ENCODE assay signal across 8 cellular contexts in the genomic region with DNA sequence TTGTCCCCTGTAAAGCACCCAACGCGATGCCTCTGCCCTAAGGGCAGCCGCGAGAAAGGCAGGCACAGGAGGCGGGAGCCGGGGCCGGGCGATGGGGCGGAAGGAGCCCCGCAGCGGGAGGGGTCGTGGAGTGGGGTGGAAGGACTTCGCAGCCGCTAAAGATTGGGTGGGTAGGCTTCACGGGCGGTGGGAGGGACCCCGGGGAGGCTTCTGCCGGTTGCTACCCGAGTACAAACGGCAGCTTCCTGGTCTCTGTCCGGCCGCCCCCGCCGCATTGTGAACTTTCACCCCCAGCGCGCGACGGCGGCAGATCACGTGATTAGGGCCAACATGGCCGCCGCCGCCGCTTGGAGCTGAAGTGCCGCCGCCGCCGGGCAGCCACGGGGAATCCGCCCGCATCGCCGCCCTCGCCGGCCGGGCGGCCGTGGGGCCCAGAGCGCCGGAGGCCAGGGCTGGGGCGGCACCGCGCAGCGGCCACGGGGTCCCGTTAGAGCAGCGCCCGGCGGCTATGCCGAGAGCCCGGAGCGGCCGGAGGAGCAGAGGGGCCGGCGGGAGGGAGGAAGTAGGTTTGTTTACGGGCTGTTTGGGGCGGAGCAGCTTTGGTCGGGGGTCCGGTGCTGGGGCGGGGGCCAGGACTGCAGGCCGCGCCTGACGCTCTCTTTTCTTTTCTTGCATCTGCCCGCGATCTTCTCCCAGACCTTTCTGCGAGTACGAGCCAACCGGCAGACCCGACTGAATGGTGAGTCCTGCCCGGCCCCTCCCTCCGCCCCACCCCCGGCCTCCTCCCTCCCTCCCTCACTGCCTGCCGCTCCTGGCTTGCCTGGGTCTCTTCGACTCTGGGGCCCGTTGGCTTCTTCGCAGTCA. TPM values are rescaled to one million over a fixed set of nuclear protein-coding genes. Genes with fewer than 3 reads are reported as not detected.
DNase-seq lines count a peak whose midpoint lies in the region; ATAC-seq and TF ChIP-seq lines count a peak whose summit lies in the region.

No MANE protein-coding gene starts in this region.

- peak overlapping the region; percentile 62 to 92 for H3K9ac ChIP-seq in liver (ENCODE audit: low read depth in 1 of 2, low read length in 2 of 2)

- H3K9me3 ChIP-seq in liver (ENCODE audit: control insufficient read depth in 4 of 4, low read length in 3 of 4), result no peaks in the 10 kb centered on the region

- H3K27ac Mint-ChIP-seq in dendritic cell treated with granulocyte-macrophage colony-stimulating factor and Interleukin-4, amounts not matched to agents 40 ng/mL and 50 ng/mL, for 4 days, result peak overlapping the region; percentile 97

- H3K4me1 ChIP-seq in liver (ENCODE audit: control insufficient read depth in 4 of 4, insufficient read depth in 4 of 4, low read length in 3 of 4), result peaks cover 3 to 20% (median 13%) of the 10 kb centered on the region in 4 donors

- peaks cover 54% of the 10 kb centered on the region for H3K4me1 Mint-ChIP-seq in dendritic cell treated with granulocyte-macrophage colony-stimulating factor and Interleukin-4, amounts not matched to agents 40 ng/mL and 50 ng/mL, for 4 days (ENCODE audit: low read depth)

- peak overlapping the region; percentile 88 for H3K4me3 Mint-ChIP-seq in dendritic cell treated with granulocyte-macrophage colony-stimulating factor and Interleukin-4, amounts not matched to agents 40 ng/mL and 50 ng/mL, for 4 days

- intact Hi-C loops in dendritic cell treated with granulocyte-macrophage colony-stimulating factor and Interleukin-4, amounts not matched to agents 40 ng/mL and 50 ng/mL, for 4 days (cut with micrococcal nuclease), result no loop called here

- H3K36me3 ChIP-seq in liver (ENCODE audit: control insufficient read depth in 4 of 4, insufficient read depth in 3 of 4, low read depth in 1 of 4, low read length in 3 of 4), result peaks cover 11 to 21% (median 16%) of the 10 kb centered on the region in 4 donors

- no peaks in the 10 kb centered on the region for H3K27me3 Mint-ChIP-seq in dendritic cell treated with granulocyte-macrophage colony-stimulating factor and Interleukin-4, amounts not matched to agents 40 ng/mL and 50 ng/mL, for 4 days

- WGBS in liver, result under 1% methylated on average over 86 of the region's 86 CpGs

- H3K36me3 Mint-ChIP-seq in dendritic cell treated with granulocyte-macrophage colony-stimulating factor and Interleukin-4, amounts not matched to agents 40 ng/mL and 50 ng/mL, for 4 days (ENCODE audit: low read depth), result peaks cover 46% of the 10 kb centered on the region

- ATAC-seq in GM19043 (IDR thresholded peaks at IDR 0.05; ENCODE audit: low read depth, unreplicated experiment) (peak; percentile 60), HG03342 (IDR thresholded peaks at IDR 0.05; ENCODE audit: unreplicated experiment) (peak; percentile 69)

- no peaks in the 10 kb centered on the region for H3K9me3 Mint-ChIP-seq in dendritic cell treated with granulocyte-macrophage colony-stimulating factor and Interleukin-4, amounts not matched to agents 40 ng/mL and 50 ng/mL, for 4 days

- peak; percentile 57 for DNase-seq in AG09319 (ENCODE audit: extremely low read depth, low read depth)
- peak; percentile 69 for DNase-seq in NCI-H510A treated with DMSO at 0.1 percent for 48 hours (lab: John Stamatoyannopoulos, UW)
- DNase-seq in activated CD4-positive, alpha-beta T cell treated with anti-CD3 and anti-CD28 coated beads, Interleukin-2, amount 50 U/mL, for 24 hours (ENCODE audit: low read depth in 1 of 2, low spot score in 1 of 2), result peak; percentile 82 to 86
- peak; percentile 93 for DNase-seq in stimulated activated CD4-positive, alpha-beta T cell treated with anti-CD3 and anti-CD28 coated beads, Interleukin-4, amount 100 ng/mL, for 1 hour

- TF ChIP-seq CTCF in AG09319 (IDR thresholded peaks at IDR 0.05; ENCODE audit: low read depth, low read length), result no peak
- peak; percentile 7 for TF ChIP-seq CTCF in liver (IDR thresholded peaks at IDR 0.05; ENCODE audit: low read depth, low read length, missing input control)

- H3K27me3 ChIP-seq in liver (ENCODE audit: control insufficient read depth in 4 of 4, insufficient read depth in 4 of 4, low read length in 3 of 4), result no peaks in the 10 kb centered on the region

- peak overlapping the region; percentile 71 to 89 for H3K27ac ChIP-seq in liver (ENCODE audit: low read depth in 1 of 2, low read length in 2 of 2)

- TF ChIP-seq RAD21 in liver (IDR thresholded peaks at IDR 0.05), result no peak

- H3K4me3 ChIP-seq in liver (ENCODE audit: low read depth in 1 of 3, low read length in 3 of 3), result peak overlapping the region; percentile 74 to 79 (median 77)

TF ChIP-seq in liver, 16 proteins besides CTCF, POLR2A, EP300 and RAD21:
- TF ChIP-seq FOXA1 (IDR thresholded peaks at IDR 0.05) (no peak), YY1 (IDR thresholded peaks at IDR 0.05) (peak; percentile 97), SP1 (IDR thresholded peaks at IDR 0.05) (no peak), JUND (IDR thresholded peaks at IDR 0.05) (no peak), RXRA (IDR thresholded peaks at IDR 0.05) (peak in 1 of 2 donors; percentile 36), GABPA (IDR thresholded peaks at IDR 0.05 in 1 of 2, conservative IDR thresholded peaks at IDR 0.05 in 1 of 2) (peak in 1 of 2 donors; percentile 7), EGR1 (IDR thresholded peaks at IDR 0.05; ENCODE audit: low read depth in 2 of 2) (peak; percentile 75 to 77), FOXA2 (IDR thresholded peaks at IDR 0.05) (no peak), HNF4A (conservative IDR thresholded peaks at IDR 0.05) (peak in 1 of 2 donors; percentile 43), NR2F2 (IDR thresholded peaks at IDR 0.05) (peak; percentile 44), TAF1 (conservative IDR thresholded peaks at IDR 0.05) (no peak)
- TF ChIP-seq, protein P1, sequence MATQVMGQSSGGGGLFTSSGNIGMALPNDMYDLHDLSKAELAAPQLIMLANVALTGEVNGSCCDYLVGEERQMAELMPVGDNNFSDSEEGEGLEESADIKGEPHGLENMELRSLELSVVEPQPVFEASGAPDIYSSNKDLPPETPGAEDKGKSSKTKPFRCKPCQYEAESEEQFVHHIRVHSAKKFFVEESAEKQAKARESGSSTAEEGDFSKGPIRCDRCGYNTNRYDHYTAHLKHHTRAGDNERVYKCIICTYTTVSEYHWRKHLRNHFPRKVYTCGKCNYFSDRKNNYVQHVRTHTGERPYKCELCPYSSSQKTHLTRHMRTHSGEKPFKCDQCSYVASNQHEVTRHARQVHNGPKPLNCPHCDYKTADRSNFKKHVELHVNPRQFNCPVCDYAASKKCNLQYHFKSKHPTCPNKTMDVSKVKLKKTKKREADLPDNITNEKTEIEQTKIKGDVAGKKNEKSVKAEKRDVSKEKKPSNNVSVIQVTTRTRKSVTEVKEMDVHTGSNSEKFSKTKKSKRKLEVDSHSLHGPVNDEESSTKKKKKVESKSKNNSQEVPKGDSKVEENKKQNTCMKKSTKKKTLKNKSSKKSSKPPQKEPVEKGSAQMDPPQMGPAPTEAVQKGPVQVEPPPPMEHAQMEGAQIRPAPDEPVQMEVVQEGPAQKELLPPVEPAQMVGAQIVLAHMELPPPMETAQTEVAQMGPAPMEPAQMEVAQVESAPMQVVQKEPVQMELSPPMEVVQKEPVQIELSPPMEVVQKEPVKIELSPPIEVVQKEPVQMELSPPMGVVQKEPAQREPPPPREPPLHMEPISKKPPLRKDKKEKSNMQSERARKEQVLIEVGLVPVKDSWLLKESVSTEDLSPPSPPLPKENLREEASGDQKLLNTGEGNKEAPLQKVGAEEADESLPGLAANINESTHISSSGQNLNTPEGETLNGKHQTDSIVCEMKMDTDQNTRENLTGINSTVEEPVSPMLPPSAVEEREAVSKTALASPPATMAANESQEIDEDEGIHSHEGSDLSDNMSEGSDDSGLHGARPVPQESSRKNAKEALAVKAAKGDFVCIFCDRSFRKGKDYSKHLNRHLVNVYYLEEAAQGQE (IDR thresholded peaks at IDR 0.05), result no peak
- TF ChIP-seq, protein P2, sequence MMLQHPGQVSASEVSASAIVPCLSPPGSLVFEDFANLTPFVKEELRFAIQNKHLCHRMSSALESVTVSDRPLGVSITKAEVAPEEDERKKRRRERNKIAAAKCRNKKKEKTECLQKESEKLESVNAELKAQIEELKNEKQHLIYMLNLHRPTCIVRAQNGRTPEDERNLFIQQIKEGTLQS (IDR thresholded peaks at IDR 0.05), result no peak
- TF ChIP-seq, protein P3, sequence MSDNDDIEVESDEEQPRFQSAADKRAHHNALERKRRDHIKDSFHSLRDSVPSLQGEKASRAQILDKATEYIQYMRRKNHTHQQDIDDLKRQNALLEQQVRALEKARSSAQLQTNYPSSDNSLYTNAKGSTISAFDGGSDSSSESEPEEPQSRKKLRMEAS (IDR thresholded peaks at IDR 0.05), result no peak
- TF ChIP-seq, protein P4, sequence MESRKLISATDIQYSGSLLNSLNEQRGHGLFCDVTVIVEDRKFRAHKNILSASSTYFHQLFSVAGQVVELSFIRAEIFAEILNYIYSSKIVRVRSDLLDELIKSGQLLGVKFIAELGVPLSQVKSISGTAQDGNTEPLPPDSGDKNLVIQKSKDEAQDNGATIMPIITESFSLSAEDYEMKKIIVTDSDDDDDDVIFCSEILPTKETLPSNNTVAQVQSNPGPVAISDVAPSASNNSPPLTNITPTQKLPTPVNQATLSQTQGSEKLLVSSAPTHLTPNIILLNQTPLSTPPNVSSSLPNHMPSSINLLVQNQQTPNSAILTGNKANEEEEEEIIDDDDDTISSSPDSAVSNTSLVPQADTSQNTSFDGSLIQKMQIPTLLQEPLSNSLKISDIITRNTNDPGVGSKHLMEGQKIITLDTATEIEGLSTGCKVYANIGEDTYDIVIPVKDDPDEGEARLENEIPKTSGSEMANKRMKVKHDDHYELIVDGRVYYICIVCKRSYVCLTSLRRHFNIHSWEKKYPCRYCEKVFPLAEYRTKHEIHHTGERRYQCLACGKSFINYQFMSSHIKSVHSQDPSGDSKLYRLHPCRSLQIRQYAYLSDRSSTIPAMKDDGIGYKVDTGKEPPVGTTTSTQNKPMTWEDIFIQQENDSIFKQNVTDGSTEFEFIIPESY (IDR thresholded peaks at IDR 0.05), result no peak

RNA-seq across cellular contexts. Expression of a gene that starts 42.4 kb away (rescaled TPM):
- 10 to 100 TPM in 1 of 2 donors, 1 to 10 TPM in 1; 9.9 to 23.6 TPM for total RNA-seq in liver
- polyA plus RNA-seq in liver, result 10 to 100 TPM; 35.2 to 89.2 TPM

RNA-seq across cellular contexts. Expression of a gene that starts 42.6 kb away (rescaled TPM):
- total RNA-seq in liver, result 10 to 100 TPM in 1 of 2 donors, 1 to 10 TPM in 1; 3.0 to 20.3 TPM
- 1 to 10 TPM; 2.2 to 8.0 TPM for polyA plus RNA-seq in liver

Comparison
In these comparisons a context has a peak if more than half of its experiments do, and no peak if none do; other contexts are left out.
1. Peak in every context shown above with its lines: DNase-seq, ATAC-seq, H3K4me3 ChIP-seq and H3K27ac ChIP-seq.